Comparison of ENCODE assay signal across 3 cellular contexts in the genomic region with DNA sequence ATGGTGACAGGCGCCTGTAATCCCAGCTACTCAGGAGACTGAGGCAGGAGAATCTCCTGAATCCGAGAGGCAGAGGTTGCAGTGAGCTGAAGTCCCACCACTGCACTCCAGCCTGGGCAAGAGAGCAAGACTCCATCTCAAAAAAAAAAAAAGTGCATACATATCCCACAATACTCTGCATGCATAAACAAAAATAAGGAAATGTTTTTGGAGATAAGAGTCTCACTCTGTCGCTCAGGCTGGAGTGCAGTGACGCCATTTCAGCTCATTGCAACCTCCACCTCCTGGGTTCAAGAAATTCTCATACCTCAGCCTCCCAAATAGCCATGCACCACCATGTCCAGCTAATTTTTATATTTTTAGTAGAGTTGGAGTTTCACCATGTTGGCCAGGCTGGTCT. TPM values are rescaled to one million over a fixed set of nuclear protein-coding genes. Genes with fewer than 3 reads are reported as not detected.
"Had no signal": no experiment of that assay in that cellular context is flagged by ENCODE, and none has a peak within 500 bp of the region (broad histone marks: within the 10 kb centered on the region; RNA-seq: fewer than 3 reads in every experiment).

No MANE protein-coding gene starts in this region.

RNA-seq across cellular contexts. Expression of gene INHBC, which starts 32.4 kb away (rescaled TPM):
- total RNA-seq: HT-29, IMR-90 had no signal
- polyA plus RNA-seq: IgD-negative memory B cell had no signal

RNA-seq across cellular contexts. Expression of gene INHBE, which starts 53.0 kb away (rescaled TPM):
- polyA plus RNA-seq: IgD-negative memory B cell had no signal
